Comparison of ENCODE assay signal across 13 cellular contexts in the genomic region with DNA sequence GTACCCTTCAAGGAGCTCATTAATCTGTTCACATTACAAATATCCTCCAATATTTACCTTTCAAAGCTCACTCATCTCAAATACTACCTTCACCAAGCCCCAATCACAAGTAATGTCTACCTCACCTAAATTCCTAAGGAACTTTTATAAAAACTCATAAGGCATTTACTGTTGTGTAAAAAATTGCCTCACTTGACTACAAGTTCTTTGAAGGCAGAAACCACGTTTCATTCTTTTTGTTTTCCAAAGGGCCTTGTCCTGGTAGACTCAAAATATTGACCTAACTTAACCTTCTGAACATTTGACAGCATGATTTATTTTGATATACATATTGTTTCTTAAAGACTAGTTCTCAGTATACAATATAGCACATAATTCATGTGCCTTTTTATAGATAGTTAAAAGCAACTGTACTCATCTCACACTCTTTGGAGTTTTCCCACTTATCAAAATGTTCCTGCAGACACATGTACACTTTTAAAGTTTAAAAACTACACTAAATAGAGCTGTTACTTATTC. TPM values are rescaled to one million over a fixed set of nuclear protein-coding genes. Genes with fewer than 3 reads are reported as not detected.
DNase-seq lines count a peak whose midpoint lies in the region; ATAC-seq and TF ChIP-seq lines count a peak whose summit lies in the region.
"Had no signal": no experiment of that assay in that cellular context is flagged by ENCODE, and none has a peak within 500 bp of the region (broad histone marks: within the 10 kb centered on the region; RNA-seq: fewer than 3 reads in every experiment).

No MANE protein-coding gene starts in this region.

- no peaks in the 10 kb centered on the region for H3K27me3 Mint-ChIP-seq in CD14-positive monocyte (ENCODE audit: low read depth in 3 of 3)
- H3K27me3 Mint-ChIP-seq in brain, result peaks cover 17% of the 10 kb centered on the region
- no peaks in the 10 kb centered on the region for H3K27me3 Mint-ChIP-seq in nephron (ENCODE audit: low read depth)

- no peak overlapping the region for H3K4me3 ChIP-seq in Karpas-422 (ENCODE audit: low read length)

- H3K79me2 ChIP-seq in Karpas-422 (ENCODE audit: low read length), result peaks cover 63% of the 10 kb centered on the region

- H3K27ac ChIP-seq in Karpas-422 (ENCODE audit: low read length), result no peak overlapping the region

- ATAC-seq in GM18870 (IDR thresholded peaks at IDR 0.05; ENCODE audit: unreplicated experiment), result no peak
- ATAC-seq: heart right ventricle had no signal

- no peak for TF ChIP-seq CTCF in CD14-positive monocyte (IDR thresholded peaks at IDR 0.05)
- TF ChIP-seq CTCF in brain (conservative IDR thresholded peaks at IDR 0.05), result no peak
- no peak for TF ChIP-seq CTCF in nephron (IDR thresholded peaks at IDR 0.05; ENCODE audit: unreplicated experiment in 3 of 3)

- H4K20me1 ChIP-seq in Karpas-422 (ENCODE audit: insufficient read depth, low read depth, low read length), result peaks cover 51% of the 10 kb centered on the region

- H3K9me3 Mint-ChIP-seq in CD14-positive monocyte (peaks cover 0 to 2% (median 0%) of the 10 kb centered on the region in 7 donors), brain (no peaks in the 10 kb centered on the region), nephron (no peaks in the 10 kb centered on the region)

- H3K27me3 ChIP-seq in Karpas-422 (ENCODE audit: low read length), result no peaks in the 10 kb centered on the region
- H3K27me3 ChIP-seq: heart right ventricle had no signal

- no peak overlapping the region for H2AFZ ChIP-seq in Karpas-422 (ENCODE audit: low read length)

- H3K4me1 Mint-ChIP-seq in CD14-positive monocyte, result peaks cover 50% of the 10 kb centered on the region
- H3K4me1 Mint-ChIP-seq in brain, result peaks cover 53% of the 10 kb centered on the region
- peaks cover 30% of the 10 kb centered on the region for H3K4me1 Mint-ChIP-seq in nephron

- H3K4me2 ChIP-seq in Karpas-422 (ENCODE audit: low read depth, low read length, poor library complexity, severe bottlenecking), result peak overlapping the region; percentile 84

- H3K4me3 Mint-ChIP-seq in CD14-positive monocyte (no peak overlapping the region), brain (peak overlapping the region; percentile 80 to 98 (median 94)), nephron (peak overlapping the region; percentile 82 to 98 (median 92))

- H3K9me2 ChIP-seq in Karpas-422 (replicated peaks; ENCODE audit: insufficient read depth, low read length), result no peaks in the 10 kb centered on the region

- H3K9ac ChIP-seq in Karpas-422 (ENCODE audit: low read length), result no peak overlapping the region

- intact Hi-C loops in CD14-positive monocyte (cut with micrococcal nuclease), result loop anchor here in 1 of 2 donors (10.0 kb wide), 1 partner anchor 72 kb away; the partner anchor contains the start of gene ZZZ3

- no peak for DNase-seq in CD14-positive monocyte (ENCODE audit: low spot score)
- DNase-seq in Karpas-422, result no peak
- DNase-seq in HK-2 (ENCODE audit: unreplicated experiment), result no peak
- no peak for DNase-seq in DMS79 treated with DMSO at 0.1 percent for 48 hours (lab: John Stamatoyannopoulos, UW)
- DNase-seq in COR-L47 (lab: John Stamatoyannopoulos, UW), result no peak
- DNase-seq: cortex of kidney; heart right ventricle; NCI-H510A; stimulated activated CD4-positive, alpha-beta T cell treated with anti-CD3 and anti-CD28 coated beads, Interleukin-2, amount 100 ng/mL, for 24 hours; substantia nigra had no signal

- no peaks in the 10 kb centered on the region for H3K9me3 ChIP-seq in Karpas-422 (ENCODE audit: low read length)
- H3K9me3 ChIP-seq: heart right ventricle had no signal

- peaks cover 0 to 2% of the 10 kb centered on the region in 2 donors for H3K36me3 Mint-ChIP-seq in CD14-positive monocyte
- H3K36me3 Mint-ChIP-seq in brain, result peaks cover 4% of the 10 kb centered on the region
- H3K36me3 Mint-ChIP-seq in nephron (ENCODE audit: low read depth), result no peaks in the 10 kb centered on the region

- H3K36me3 ChIP-seq in Karpas-422 (ENCODE audit: insufficient read depth, low read length), result no peaks in the 10 kb centered on the region
- H3K36me3 ChIP-seq: heart right ventricle had no signal

- peaks cover 48% of the 10 kb centered on the region for H3K4me1 ChIP-seq in Karpas-422 (ENCODE audit: low read length)

- peak overlapping the region in 4 of 7 donors; percentile 16 to 82 (median 42) for H3K27ac Mint-ChIP-seq in CD14-positive monocyte
- peak overlapping the region in 3 of 5 experiments; percentile 29 to 97 (median 87) for H3K27ac Mint-ChIP-seq in brain
- peak overlapping the region; percentile 51 to 80 (median 58) for H3K27ac Mint-ChIP-seq in nephron

RNA-seq across cellular contexts. Expression of gene USP33, which starts 2.5 kb away (rescaled TPM):
- polyA plus RNA-seq in CD14-positive monocyte, result 10 to 100 TPM; 33.5 to 43.8 TPM
- total RNA-seq in Karpas-422 (2014; rRNA removed; shearing (Covaris generic); ENCODE audit: low replicate concordance), result 30.1 and 31.0 TPM in 2 replicates
- 36.3 TPM for polyA plus RNA-seq in brain (ENCODE audit: insufficient read depth, low read depth, low replicate concordance)

RNA-seq across cellular contexts. Expression of gene MIGA1, which starts 22.3 kb away (rescaled TPM):
- polyA plus RNA-seq in CD14-positive monocyte, result 1 to 10 TPM; 6.5 to 7.2 TPM
- total RNA-seq in Karpas-422 (2014; rRNA removed; shearing (Covaris generic); ENCODE audit: low replicate concordance), result 3.3 and 7.5 TPM in 2 replicates
- polyA plus RNA-seq in brain (ENCODE audit: insufficient read depth, low read depth, low replicate concordance), result 5.1 TPM

Comparison
In these comparisons a context has a peak if more than half of its experiments do, and no peak if none do; other contexts are left out.
1. H3K4me3 Mint-ChIP-seq: peak in brain (5 of 5) and nephron (3 of 3); none in CD14-positive monocyte (0 of 2).
2. Peak in every context shown above with its lines, with median percentiles within 50 percentile points of each other: H3K27ac Mint-ChIP-seq.